ENCODE assay signal across 21 cellular contexts in genomic region chr3:159028706-159029105, GRCh38. TPM values are rescaled to one million over a fixed set of nuclear protein-coding genes. Genes with fewer than 3 reads are reported as not detected.
"Had no signal": no experiment of that assay in that cellular context is flagged by ENCODE, and none has a peak within 500 bp of the region (broad histone marks: within the 10 kb centered on the region; RNA-seq: fewer than 3 reads in every experiment).

No MANE protein-coding gene starts in this region.

- H3K36me3 Mint-ChIP-seq: immature natural killer cell; memory B cell; naive thymus-derived CD8-positive, alpha-beta T cell; type B pancreatic cell had no signal

- H3K27ac Mint-ChIP-seq: immature natural killer cell; memory B cell; naive thymus-derived CD8-positive, alpha-beta T cell; type B pancreatic cell had no signal

- DNase-seq: colonic mucosa; dermis blood vessel endothelial cell; esophagus squamous epithelium; immature natural killer cell; left cardiac atrium; left ventricle myocardium inferior; lower lobe of right lung; midbrain; naive thymus-derived CD8-positive, alpha-beta T cell; psoas muscle; sigmoid colon; small intestine; stimulated activated CD4-positive, alpha-beta T cell treated with anti-CD3 and anti-CD28 coated beads, Interleukin-12 subunit alpha, Interleukin-12 subunit beta, amount 100 ng/mL, for 4 hours; stimulated activated naive CD8-positive, alpha-beta T cell treated with anti-CD3 and anti-CD28 coated beads, Interleukin-15, Interleukin-2, amounts not matched to agents 100 U/mL and 50 U/mL, for 24 hours; thyroid gland had no signal

- H3K9me3 Mint-ChIP-seq: memory B cell, type B pancreatic cell had no signal

- H3K4me3 Mint-ChIP-seq: immature natural killer cell; memory B cell; naive thymus-derived CD8-positive, alpha-beta T cell; type B pancreatic cell had no signal

- H3K4me1 Mint-ChIP-seq: immature natural killer cell; memory B cell; naive thymus-derived CD8-positive, alpha-beta T cell had no signal

- ATAC-seq: left cardiac atrium; lower lobe of right lung; naive thymus-derived CD8-positive, alpha-beta T cell; psoas muscle; stimulated activated naive CD8-positive, alpha-beta T cell treated with anti-CD3 and anti-CD28 coated beads, Interleukin-15, Interleukin-2, amounts not matched to agents 100 U/mL and 50 U/mL, for 24 hours had no signal

RNA-seq across cellular contexts. Expression of gene IQCJ, which starts 40.4 kb away (rescaled TPM):
- total RNA-seq: colonic mucosa; dermis blood vessel endothelial cell; epithelial cell of proximal tubule; esophagus squamous epithelium; left ventricle myocardium inferior; lower lobe of right lung; naive thymus-derived CD8-positive, alpha-beta T cell; osteoblast; suprapubic skin; thyroid gland had no signal
- polyA plus RNA-seq: immature natural killer cell; keratinocyte; naive thymus-derived CD8-positive, alpha-beta T cell; sigmoid colon; small intestine had no signal
